Comparison of ENCODE assay signal across 1 cellular context in genomic region chr2:60297296-60298010, GRCh38.
TF ChIP-seq lines count a peak whose summit lies in the region.

No MANE protein-coding gene starts in this region.

TF ChIP-seq in WTC11, 78 proteins besides CTCF, POLR2A, EP300 and RAD21 (continued from another document):
- peak; percentile 68 for TF ChIP-seq USF2 (CRISPR knock-in tag; IDR thresholded peaks at IDR 0.05)
- no peak for TF ChIP-seq AFF4 (CRISPR knock-in tag; IDR thresholded peaks at IDR 0.05; ENCODE audit: borderline replicate concordance)
- TF ChIP-seq STAT6 (CRISPR knock-in tag; conservative IDR thresholded peaks at IDR 0.05; ENCODE audit: low read depth) = no peak
- no peak for TF ChIP-seq ESRRA (CRISPR knock-in tag; IDR thresholded peaks at IDR 0.05; ENCODE audit: borderline replicate concordance)
- no peak for TF ChIP-seq E2F1 (CRISPR knock-in tag; IDR thresholded peaks at IDR 0.05)
- TF ChIP-seq SOX15 (CRISPR knock-in tag; IDR thresholded peaks at IDR 0.05) = no peak
